ENCODE assay signal across 21 cellular contexts in genomic region chr5:44900273-44900954, GRCh38.
A peak's percentile ranks its signal among the peaks of the same experiment; 100 is the strongest.
DNase-seq lines count a peak whose midpoint lies in the region; ATAC-seq and TF ChIP-seq lines count a peak whose summit lies in the region.
"Had no signal": no experiment of that assay in that cellular context is flagged by ENCODE, and none has a peak within 500 bp of the region (broad histone marks: within the 10 kb centered on the region; RNA-seq: fewer than 3 reads in every experiment).

No MANE protein-coding gene starts in this region.

- H3K4me3 Mint-ChIP-seq in GM23338: no peak overlapping the region
- H3K4me3 Mint-ChIP-seq: IgD-negative memory B cell had no signal

- peaks cover 3% of the 10 kb centered on the region; the same call in 1 of the 3 replicates for H3K36me3 Mint-ChIP-seq in GM23338 (ENCODE audit: low read depth)
- H3K36me3 Mint-ChIP-seq: IgD-negative memory B cell had no signal

- H2BK120ac ChIP-seq in mesenchymal stem cell (ENCODE audit: low read depth, low read length): no peak overlapping the region

- H3K23ac ChIP-seq in mesenchymal stem cell (ENCODE audit: low read length in 2 of 2): no peak overlapping the region

- no peak overlapping the region for H2BK12ac ChIP-seq in mesenchymal stem cell (ENCODE audit: low read length in 2 of 2)

- H3K27me3 ChIP-seq in GM23338 (ENCODE audit: insufficient read depth): no peaks in the 10 kb centered on the region
- H3K27me3 ChIP-seq in mesenchymal stem cell (ENCODE audit: control insufficient read depth in 1 of 2, insufficient read depth in 1 of 2, low read length in 2 of 2): no peaks in the 10 kb centered on the region
- H3K27me3 ChIP-seq: BLaER1 treated with 17β-estradiol and CSF1 and Interleukin-3, amounts not matched to agents 10 nM and 100 nM; SJCRH30 had no signal

- H3K14ac ChIP-seq in mesenchymal stem cell (ENCODE audit: low read length in 2 of 2): no peak overlapping the region

- no peak overlapping the region for H4K91ac ChIP-seq in mesenchymal stem cell (ENCODE audit: low read length)

- H3K27ac ChIP-seq in GM23338 (ENCODE audit: low read depth) (no peak overlapping the region), mesenchymal stem cell (ENCODE audit: low read length, poor library complexity, severe bottlenecking) (no peak overlapping the region)
- H3K27ac ChIP-seq: BLaER1 treated with 17β-estradiol and CSF1 and Interleukin-3, amounts not matched to agents 10 nM and 100 nM; RWPE1; SJCRH30 had no signal

- H3K27ac Mint-ChIP-seq in GM23338: no peak overlapping the region
- H3K27ac Mint-ChIP-seq: IgD-negative memory B cell had no signal

- H3K4me2 ChIP-seq in GM23338 (no peak overlapping the region), mesenchymal stem cell (ENCODE audit: low read length, poor library complexity, severe bottlenecking) (no peak overlapping the region)
- H3K4me2 ChIP-seq: BLaER1 treated with 17β-estradiol and CSF1 and Interleukin-3, amounts not matched to agents 10 nM and 100 nM had no signal

- TF ChIP-seq CTCF in GM23338 (conservative IDR thresholded peaks at IDR 0.05; ENCODE audit: low read depth in 2 of 2): no peak

- no peak overlapping the region for H2BK15ac ChIP-seq in mesenchymal stem cell (ENCODE audit: low read depth, poor library complexity, severe bottlenecking)

- H2AK5ac ChIP-seq in mesenchymal stem cell (ENCODE audit: low read length, severe bottlenecking): no peak overlapping the region

- no peaks in the 10 kb centered on the region for H4K20me1 ChIP-seq in GM23338 (replicated peaks; ENCODE audit: insufficient read depth)
- H4K20me1 ChIP-seq: BLaER1 treated with 17β-estradiol and CSF1 and Interleukin-3, amounts not matched to agents 10 nM and 100 nM had no signal

- H3K9me2 ChIP-seq in GM23338 (ENCODE audit: insufficient read depth): no peaks in the 10 kb centered on the region; the same call in 1 of the 2 replicates

- no peak overlapping the region for H4K8ac ChIP-seq in mesenchymal stem cell (ENCODE audit: low read length)

- no peaks in the 10 kb centered on the region; the same call in 1 of the 2 replicates for H3K36me3 ChIP-seq in GM23338 (ENCODE audit: insufficient read depth)
- H3K36me3 ChIP-seq in mesenchymal stem cell (ENCODE audit: control insufficient read depth in 1 of 2, insufficient read depth in 2 of 2, low read depth in 1 of 2, low read length in 2 of 2): no peaks in the 10 kb centered on the region
- H3K36me3 ChIP-seq: BLaER1 treated with 17β-estradiol and CSF1 and Interleukin-3, amounts not matched to agents 10 nM and 100 nM; SJCRH30 had no signal

- ATAC-seq in GM18502 (IDR thresholded peaks at IDR 0.05; ENCODE audit: poor library complexity, unreplicated experiment) (peak; percentile 62), GM19395 (IDR thresholded peaks at IDR 0.05; ENCODE audit: unreplicated experiment) (peak; percentile 65), GM23338 (no peak), HG03432 (IDR thresholded peaks at IDR 0.05; ENCODE audit: unreplicated experiment) (peak; percentile 57), GM18873 (IDR thresholded peaks at IDR 0.05; ENCODE audit: low FRiP score, unreplicated experiment) (no peak)

- no peak overlapping the region for H3K4me3 ChIP-seq in GM23338
- no peak overlapping the region for H3K4me3 ChIP-seq in mesenchymal stem cell (ENCODE audit: insufficient read depth in 1 of 2, low read depth in 1 of 2, low read length in 2 of 2)
- H3K4me3 ChIP-seq: BLaER1 treated with 17β-estradiol and CSF1 and Interleukin-3, amounts not matched to agents 10 nM and 100 nM; SJCRH30 had no signal

- H3K9me3 Mint-ChIP-seq in GM23338: no peaks in the 10 kb centered on the region
- H3K9me3 Mint-ChIP-seq: IgD-negative memory B cell had no signal

- H3K18ac ChIP-seq in mesenchymal stem cell (ENCODE audit: low read depth in 1 of 2, low read length in 2 of 2): no peak overlapping the region

- H3K4ac ChIP-seq in mesenchymal stem cell (ENCODE audit: low read depth in 1 of 2, low read length in 2 of 2): no peak overlapping the region

- no peaks in the 10 kb centered on the region for H3K4me1 ChIP-seq in GM23338 (ENCODE audit: insufficient read depth)
- H3K4me1 ChIP-seq in mesenchymal stem cell (ENCODE audit: control insufficient read depth, insufficient read depth, low read depth, low read length): no peaks in the 10 kb centered on the region
- H3K4me1 ChIP-seq: SJCRH30 had no signal

- H2BK5ac ChIP-seq in mesenchymal stem cell (ENCODE audit: low read depth, low read length, poor library complexity, severe bottlenecking): no peak overlapping the region

- peaks cover 2% of the 10 kb centered on the region for H3K9me3 ChIP-seq in mesenchymal stem cell (ENCODE audit: control insufficient read depth, low read length)
- H3K9me3 ChIP-seq: BLaER1 treated with 17β-estradiol and CSF1 and Interleukin-3, amounts not matched to agents 10 nM and 100 nM; SJCRH30 had no signal

- H2AFZ ChIP-seq in GM23338 (peak overlapping the region; percentile 28; the same call in 1 of the 2 replicates), mesenchymal stem cell (ENCODE audit: low read depth, low read length) (no peak overlapping the region)

- peaks cover 5% of the 10 kb centered on the region; the same call in 2 of the 3 replicates for H3K4me1 Mint-ChIP-seq in GM23338

- H3F3A ChIP-seq in GM23338 (replicated peaks; ENCODE audit: low read depth): no peaks in the 10 kb centered on the region

- peaks cover 1% of the 10 kb centered on the region for H3K27me3 Mint-ChIP-seq in GM23338 (ENCODE audit: insufficient read depth, low read depth, poor library complexity)

- H3K9ac ChIP-seq in mesenchymal stem cell (ENCODE audit: low read length): no peak overlapping the region
- H3K9ac ChIP-seq: BLaER1 treated with 17β-estradiol and CSF1 and Interleukin-3, amounts not matched to agents 10 nM and 100 nM had no signal

- no peaks in the 10 kb centered on the region for H3K79me2 ChIP-seq in GM23338 (replicated peaks; ENCODE audit: insufficient read depth)

- H3K79me1 ChIP-seq in mesenchymal stem cell (replicated peaks; ENCODE audit: low read length, poor library complexity, severe bottlenecking): no peaks in the 10 kb centered on the region

- no peak for DNase-seq in GM23338 (ENCODE audit: low spot score)
- no peak for DNase-seq in mesenchymal stem cell
- DNase-seq in NOMO-1 (lab: John Stamatoyannopoulos, UW; ENCODE audit: unreplicated experiment in 2 of 2): no peak
- no peak for DNase-seq in NCI-H2227 (lab: John Stamatoyannopoulos, UW; ENCODE audit: unreplicated experiment)
- DNase-seq: DND-41, GDM1, HCEC 1CT, NCI-H1105, NCI-H1694 treated with DMSO at 0.1 percent for 48 hours, NCI-H345, NCI-H526, OCI-M1, SJCRH30, T-helper 2 cell had no signal

TF ChIP-seq in GM23338, 12 proteins besides CTCF, POLR2A, EP300 and RAD21:
- no peak for TF ChIP-seq ZNF114 (CRISPR knock-in tag; IDR thresholded peaks at IDR 0.05)
- no peak for TF ChIP-seq ZNF331 (CRISPR knock-in tag; IDR thresholded peaks at IDR 0.05; ENCODE audit: low read depth)
- TF ChIP-seq ETS1 (IDR thresholded peaks at IDR 0.05): no peak
- TF ChIP-seq CREB1 (CRISPR knock-in tag; IDR thresholded peaks at IDR 0.05; ENCODE audit: low read depth): no peak

Comparison
In these comparisons a context has a peak if more than half of its experiments do, and no peak if none do; other contexts are left out.
1. ATAC-seq: peak in GM18502 (single experiment), GM19395 (single experiment) and HG03432 (single experiment); none in GM23338 (single experiment) and GM18873 (single experiment).